Comparison of ENCODE assay signal across 22 cellular contexts in the genomic region with DNA sequence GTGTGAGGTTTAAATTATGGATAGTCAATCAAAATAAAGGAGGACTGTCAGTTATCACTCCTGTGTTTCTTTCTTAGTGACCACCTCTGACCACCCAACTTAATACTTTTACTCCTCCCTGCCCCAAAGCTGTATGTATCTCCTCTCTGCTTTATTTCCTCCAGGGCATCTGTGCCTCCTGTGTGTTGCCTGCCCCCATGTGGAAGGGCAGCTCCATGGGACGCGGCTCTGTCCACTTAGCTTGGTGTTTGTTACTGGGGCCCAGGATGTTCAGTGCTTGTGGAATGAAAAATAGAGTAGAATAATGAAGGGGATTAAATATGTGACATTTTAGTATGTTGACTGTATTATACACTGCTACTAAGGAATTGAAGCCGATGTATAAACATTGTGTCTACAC. TPM values are rescaled to one million over a fixed set of nuclear protein-coding genes. Genes with fewer than 3 reads are reported as not detected.
A peak's percentile ranks its signal among the peaks of the same experiment; 100 is the strongest.
DNase-seq lines count a peak whose midpoint lies in the region; ATAC-seq and TF ChIP-seq lines count a peak whose summit lies in the region.
"Had no signal": no experiment of that assay in that cellular context is flagged by ENCODE, and none has a peak within 500 bp of the region (broad histone marks: within the 10 kb centered on the region; RNA-seq: fewer than 3 reads in every experiment).

No MANE protein-coding gene starts in this region.

- peaks cover 0 to 2% (median 0%) of the 10 kb centered on the region in 4 donors for H3K4me1 ChIP-seq in liver (ENCODE audit: control insufficient read depth in 4 of 4, insufficient read depth in 4 of 4, low read length in 3 of 4)
- peaks cover 0 to 57% (median 23%) of the 10 kb centered on the region in 6 donors for H3K4me1 ChIP-seq in spleen
- H3K4me1 ChIP-seq: prostate gland, SJSA1 had no signal

- H3K4me1 Mint-ChIP-seq in WTC11, result peaks cover 12% of the 10 kb centered on the region; the same call in 1 of the 2 replicates
- H3K4me1 Mint-ChIP-seq: neural crest cell had no signal

- H3K27me3 ChIP-seq in liver (ENCODE audit: control insufficient read depth in 4 of 4, insufficient read depth in 4 of 4, low read length in 3 of 4) (no peaks in the 10 kb centered on the region), spleen (replicated peaks in 1 of 7) (no peaks in the 10 kb centered on the region)
- H3K27me3 ChIP-seq: SJSA1, tibial nerve had no signal

- H3K27ac ChIP-seq in liver (ENCODE audit: low read depth in 1 of 2, low read length in 2 of 2) (no peak overlapping the region), spleen (no peak overlapping the region)
- H3K27ac ChIP-seq: prostate gland, SJSA1, tibial nerve had no signal

- no peaks in the 10 kb centered on the region for H3K27me3 Mint-ChIP-seq in WTC11 (ENCODE audit: low read depth)
- H3K27me3 Mint-ChIP-seq: activated naive CD8-positive, alpha-beta T cell had no signal

- WGBS in liver, result 92% methylated on average over 3 of the region's 3 CpGs
- 94 to 98% (median 97%) methylated on average over 3 of the region's 3 CpGs for WGBS in spleen, 5 donors

- no peak overlapping the region for H3K27ac Mint-ChIP-seq in WTC11
- H3K27ac Mint-ChIP-seq: activated naive CD8-positive, alpha-beta T cell; activated T-helper 1 cell treated with anti-CD3 and anti-CD28 coated beads, Interleukin-12 subunit alpha, Interleukin-12 subunit beta, Interleukin-2, Interleukin-4 antibody, amounts not matched to agents 30 ng/mL and 10 ng/mL and 1 ng/mL, durations not matched to agents 14 hours and 24 hours and 36 hours had no signal

- H3K36me3 ChIP-seq in liver (ENCODE audit: control insufficient read depth in 4 of 4, insufficient read depth in 3 of 4, low read depth in 1 of 4, low read length in 3 of 4) (peaks cover 0 to 51% (median 18%) of the 10 kb centered on the region in 4 donors), spleen (peaks cover 0 to 98% (median 61%) of the 10 kb centered on the region in 6 donors)

- ATAC-seq in WTC11, result peak; percentile 55
- ATAC-seq: stimulated activated naive CD8-positive, alpha-beta T cell treated with anti-CD3 and anti-CD28 coated beads, Interleukin-15, Interleukin-2, amounts not matched to agents 100 U/mL and 50 U/mL, for 24 hours had no signal

- TF ChIP-seq CTCF in GM10248 (IDR thresholded peaks at IDR 0.05; ENCODE audit: control extremely low read depth, extremely low read depth, low read depth, missing control alignments) (peak; percentile 23), NB4 (IDR thresholded peaks at IDR 0.05; ENCODE audit: low read depth, low read length) (peak; percentile 10), WTC11 (IDR thresholded peaks at IDR 0.05) (no peak), liver (IDR thresholded peaks at IDR 0.05; ENCODE audit: low read depth, low read length, missing input control) (peak; percentile 11), spleen (IDR thresholded peaks at IDR 0.05 in 8 of 11, conservative IDR thresholded peaks at IDR 0.05 in 3 of 11) (no peak), GM10266 (IDR thresholded peaks at IDR 0.05; ENCODE audit: control insufficient read depth, insufficient read depth, low read depth, missing control alignments) (no peak)

- H3K36me3 Mint-ChIP-seq in WTC11, result peaks cover 48% of the 10 kb centered on the region

- TF ChIP-seq POLR2A in NB4 (IDR thresholded peaks at IDR 0.05; ENCODE audit: extremely low read depth, insufficient read length) (no peak), spleen (IDR thresholded peaks at IDR 0.05) (no peak)

- CTCF ChIA-PET in GM10248 (lab: Yijun Ruan, JAX), result interaction anchor here (1.2 to 2.7 kb wide), 5 partner anchors 11 to 27 kb away, joined by 3 to 11 read pairs (median 7); no protein-coding TSS in a partner anchor
- CTCF ChIA-PET in WTC11 (lab: Charles Lee), result interaction anchor here (0.7 to 2.4 kb wide), 10 partner anchors 10 to 257 kb away, joined by 3 to 7 read pairs (median 4); a partner anchor contains a TSS

- DNase-seq in GM10248 (ENCODE audit: extremely low spot score), result no peak
- no peak for DNase-seq in NB4 (ENCODE audit: low read depth)
- DNase-seq in WTC11 (ENCODE audit: low spot score), result peak; percentile 19
- no peak for DNase-seq in spleen
- DNase-seq in LoVo (ENCODE audit: low spot score), result no peak
- no peak for DNase-seq in GM10266 (ENCODE audit: extremely low spot score)
- DNase-seq in HCEC 1CT, result no peak
- DNase-seq: activated CD4-positive, alpha-beta T cell treated with anti-CD3 and anti-CD28 coated beads for 1 hour; hippocampal formation; midbrain; NCI-H2029; NCI-H510A; stimulated activated naive CD8-positive, alpha-beta T cell treated with anti-CD3 and anti-CD28 coated beads, Interleukin-15, Interleukin-2, amounts not matched to agents 100 U/mL and 50 U/mL, for 24 hours had no signal

- H3K9me3 ChIP-seq in liver (ENCODE audit: control insufficient read depth in 4 of 4, low read length in 3 of 4) (no peaks in the 10 kb centered on the region), spleen (no peaks in the 10 kb centered on the region)
- H3K9me3 ChIP-seq: prostate gland, SJSA1, tibial nerve had no signal

- TF ChIP-seq RAD21 in liver (IDR thresholded peaks at IDR 0.05), result peak; percentile 56 to 70

- intact Hi-C loops in spleen (cut with DNase I; ENCODE audit: low total_unique reads), result no loop called here

- H3K4me3 Mint-ChIP-seq in WTC11, result no peak overlapping the region
- H3K4me3 Mint-ChIP-seq: activated naive CD8-positive, alpha-beta T cell; activated T-helper 1 cell treated with anti-CD3 and anti-CD28 coated beads, Interleukin-12 subunit alpha, Interleukin-12 subunit beta, Interleukin-2, Interleukin-4 antibody, amounts not matched to agents 30 ng/mL and 10 ng/mL and 1 ng/mL, durations not matched to agents 14 hours and 24 hours and 36 hours; neural crest cell had no signal

- H3K4me3 ChIP-seq in NB4 (ENCODE audit: low read depth, low read length) (no peak overlapping the region), liver (ENCODE audit: low read depth in 1 of 3, low read length in 3 of 3) (no peak overlapping the region), spleen (no peak overlapping the region)
- H3K4me3 ChIP-seq: prostate gland, SJSA1, tibial nerve had no signal

- H3K9me3 Mint-ChIP-seq in WTC11, result no peaks in the 10 kb centered on the region
- H3K9me3 Mint-ChIP-seq: activated T-helper 1 cell treated with anti-CD3 and anti-CD28 coated beads, Interleukin-12 subunit alpha, Interleukin-12 subunit beta, Interleukin-2, Interleukin-4 antibody, amounts not matched to agents 30 ng/mL and 10 ng/mL and 1 ng/mL, durations not matched to agents 14 hours and 24 hours and 36 hours; neural crest cell had no signal

- POLR2A ChIA-PET in GM10248 (lab: Yijun Ruan, JAX) (no interaction called here), WTC11 (lab: Charles Lee) (no interaction called here)

- H3K9ac ChIP-seq in liver (ENCODE audit: low read depth in 1 of 2, low read length in 2 of 2), result no peak overlapping the region

TF ChIP-seq in WTC11, 78 proteins besides CTCF, POLR2A, EP300 and RAD21 (continues in another document):
- TF ChIP-seq, protein P1, sequence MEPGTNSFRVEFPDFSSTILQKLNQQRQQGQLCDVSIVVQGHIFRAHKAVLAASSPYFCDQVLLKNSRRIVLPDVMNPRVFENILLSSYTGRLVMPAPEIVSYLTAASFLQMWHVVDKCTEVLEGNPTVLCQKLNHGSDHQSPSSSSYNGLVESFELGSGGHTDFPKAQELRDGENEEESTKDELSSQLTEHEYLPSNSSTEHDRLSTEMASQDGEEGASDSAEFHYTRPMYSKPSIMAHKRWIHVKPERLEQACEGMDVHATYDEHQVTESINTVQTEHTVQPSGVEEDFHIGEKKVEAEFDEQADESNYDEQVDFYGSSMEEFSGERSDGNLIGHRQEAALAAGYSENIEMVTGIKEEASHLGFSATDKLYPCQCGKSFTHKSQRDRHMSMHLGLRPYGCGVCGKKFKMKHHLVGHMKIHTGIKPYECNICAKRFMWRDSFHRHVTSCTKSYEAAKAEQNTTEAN (CRISPR knock-in tag; IDR thresholded peaks at IDR 0.05), result no peak
- TF ChIP-seq CREM (CRISPR knock-in tag; IDR thresholded peaks at IDR 0.05), result no peak
- TF ChIP-seq TCF7 (CRISPR knock-in tag; IDR thresholded peaks at IDR 0.05; ENCODE audit: low read depth), result no peak

TF ChIP-seq in liver, 16 proteins besides CTCF, POLR2A, EP300 and RAD21 (continues in another document):
- TF ChIP-seq HNF4A (conservative IDR thresholded peaks at IDR 0.05) (no peak), HNF4G (IDR thresholded peaks at IDR 0.05) (no peak), RXRA (IDR thresholded peaks at IDR 0.05) (no peak)
- TF ChIP-seq, protein P2, sequence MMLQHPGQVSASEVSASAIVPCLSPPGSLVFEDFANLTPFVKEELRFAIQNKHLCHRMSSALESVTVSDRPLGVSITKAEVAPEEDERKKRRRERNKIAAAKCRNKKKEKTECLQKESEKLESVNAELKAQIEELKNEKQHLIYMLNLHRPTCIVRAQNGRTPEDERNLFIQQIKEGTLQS (IDR thresholded peaks at IDR 0.05), result no peak
- TF ChIP-seq, protein P3, sequence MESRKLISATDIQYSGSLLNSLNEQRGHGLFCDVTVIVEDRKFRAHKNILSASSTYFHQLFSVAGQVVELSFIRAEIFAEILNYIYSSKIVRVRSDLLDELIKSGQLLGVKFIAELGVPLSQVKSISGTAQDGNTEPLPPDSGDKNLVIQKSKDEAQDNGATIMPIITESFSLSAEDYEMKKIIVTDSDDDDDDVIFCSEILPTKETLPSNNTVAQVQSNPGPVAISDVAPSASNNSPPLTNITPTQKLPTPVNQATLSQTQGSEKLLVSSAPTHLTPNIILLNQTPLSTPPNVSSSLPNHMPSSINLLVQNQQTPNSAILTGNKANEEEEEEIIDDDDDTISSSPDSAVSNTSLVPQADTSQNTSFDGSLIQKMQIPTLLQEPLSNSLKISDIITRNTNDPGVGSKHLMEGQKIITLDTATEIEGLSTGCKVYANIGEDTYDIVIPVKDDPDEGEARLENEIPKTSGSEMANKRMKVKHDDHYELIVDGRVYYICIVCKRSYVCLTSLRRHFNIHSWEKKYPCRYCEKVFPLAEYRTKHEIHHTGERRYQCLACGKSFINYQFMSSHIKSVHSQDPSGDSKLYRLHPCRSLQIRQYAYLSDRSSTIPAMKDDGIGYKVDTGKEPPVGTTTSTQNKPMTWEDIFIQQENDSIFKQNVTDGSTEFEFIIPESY (IDR thresholded peaks at IDR 0.05), result no peak

RNA-seq across cellular contexts. Expression of a gene that starts 9.8 kb away (rescaled TPM):
- 145 to 150 TPM (median 146 TPM) in 3 replicates for total RNA-seq in WTC11 (2021)
- 100 to 1,000 TPM in 1 of 2 donors, 10 to 100 TPM in 1; 59.9 to 115 TPM for total RNA-seq in liver
- 10 to 100 TPM; 60.2 to 91.3 TPM for polyA plus RNA-seq in liver
- 100 to 1,000 TPM in 1 of 7 donors, 10 to 100 TPM in 6; 63.7 to 103 (median 72.7) TPM for total RNA-seq in spleen
- polyA plus RNA-seq in spleen, result 10 to 100 TPM; 58.1 to 83.2 (median 73.0) TPM

RNA-seq across cellular contexts. Expression of a gene that starts 10.7 kb away (rescaled TPM):
- total RNA-seq in WTC11 (2021) (26.4 to 34.4 TPM (median 31.3 TPM) in 3 replicates), liver (10 to 100 TPM; 17.2 to 19.2 TPM), spleen (10 to 100 TPM; 31.0 to 72.8 (median 39.5) TPM)
- polyA plus RNA-seq in liver (10 to 100 TPM in 1 of 2 donors, 1 to 10 TPM in 1; 6.4 to 10.6 TPM), spleen (10 to 100 TPM; 30.6 to 37.6 (median 33.3) TPM)

RNA-seq across cellular contexts. Expression of a gene that starts 13.4 kb away (rescaled TPM):
- total RNA-seq in WTC11 (2021), result 3.5 to 5.2 TPM (median 4.3 TPM) in 3 replicates
- total RNA-seq in liver, result 1 to 10 TPM in 1 of 2 donors, not detected in 1; 1.6 TPM
- 1 to 10 TPM; 1.9 to 3.1 TPM for polyA plus RNA-seq in liver
- total RNA-seq in spleen, result 10 to 100 TPM in 3 of 7 donors, 1 to 10 TPM in 4; 3.3 to 22.9 (median 8.3) TPM
- polyA plus RNA-seq in spleen, result 1 to 10 TPM; 2.1 to 5.0 (median 4.2) TPM
- total RNA-seq: activated CD8-positive, alpha-beta memory T cell treated with anti-CD3 and anti-CD28 coated beads for 36 hours; SJSA1; skeletal muscle tissue had no signal

Comparison
In these comparisons a context has a peak if more than half of its experiments do, and no peak if none do; other contexts are left out.
1. CTCF ChIP-seq: peak in GM10248 (single experiment), NB4 (single experiment) and liver (single experiment); none in WTC11 (single experiment), spleen (0 of 11) and GM10266 (single experiment).